ENCODE assay signal across 26 cellular contexts in the genomic region with DNA sequence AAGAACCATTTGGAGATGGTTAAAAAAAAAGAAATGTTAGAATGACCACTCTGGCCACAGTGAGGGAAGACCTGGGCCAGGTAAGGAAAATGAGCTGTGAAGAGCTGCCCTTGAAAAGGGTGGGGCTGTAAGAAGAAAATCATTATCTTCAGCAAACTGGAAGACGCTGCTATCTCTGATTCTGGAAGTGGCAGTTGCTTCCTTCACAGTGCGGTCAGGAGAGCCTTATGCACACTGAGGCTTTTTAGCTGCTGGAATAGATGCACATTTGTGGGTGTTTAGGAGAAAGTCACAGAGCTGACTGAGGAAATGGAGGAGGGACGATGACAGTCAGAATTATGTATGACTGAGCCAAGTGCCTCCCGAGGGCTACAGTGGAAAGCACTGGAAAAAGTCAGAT.
"Had no signal": no experiment of that assay in that cellular context is flagged by ENCODE, and none has a peak within 500 bp of the region (broad histone marks: within the 10 kb centered on the region; RNA-seq: fewer than 3 reads in every experiment).

No MANE protein-coding gene starts in this region.

- ATAC-seq: gastrocnemius medialis; left colon; naive thymus-derived CD4-positive, alpha-beta T cell; stimulated activated naive CD8-positive, alpha-beta T cell treated with anti-CD3 and anti-CD28 coated beads, Interleukin-15, amount 100 ng/mL, for 72 hours had no signal

- DNase-seq: activated CD4-positive, alpha-beta memory T cell treated with anti-CD3 and anti-CD28 coated beads for 36 hours; activated CD4-positive, alpha-beta T cell treated with anti-CD3 and anti-CD28 coated beads, Interleukin-2, amount 10 ng/mL, durations not matched to agents 24 days and 14 days; activated CD4-positive, CD25-positive, alpha-beta regulatory T cell treated with anti-CD3 and anti-CD28 coated beads, Interleukin-2, amount 50 U/mL, for 72 hours; activated CD8-positive, alpha-beta memory T cell treated with anti-CD3 and anti-CD28 coated beads, Interleukin-2, amount 50 U/mL, for 4 hours; activated effector memory CD4-positive, alpha-beta T cell treated with anti-CD3 and anti-CD28 coated beads, Interleukin-2, amount 50 U/mL, for 16 hours; activated naive CD4-positive, alpha-beta T cell treated with anti-CD3 and anti-CD28 coated beads for 36 hours; activated naive CD8-positive, alpha-beta T cell treated with anti-CD3 and anti-CD28 coated beads, Interleukin-2, amount 10 ng/mL, durations not matched to agents 7 days and 5 days; activated T-cell treated with anti-CD3 and anti-CD28 coated beads, Interleukin-2, amount 50 U/mL, for 1 hour; brain microvascular endothelial cell; effector CD8-positive, alpha-beta T cell; gastrocnemius medialis; glutamatergic neuron; left colon; naive thymus-derived CD4-positive, alpha-beta T cell; ovary; stimulated activated CD4-positive, alpha-beta T cell treated with anti-CD3 and anti-CD28 coated beads, Interleukin-12 subunit alpha, Interleukin-12 subunit beta, amount 100 ng/mL, for 4 hours; stimulated activated CD4-positive, alpha-beta T cell treated with anti-CD3 and anti-CD28 coated beads, Interleukin-4, amount 100 ng/mL, for 1 hour; stimulated activated naive CD8-positive, alpha-beta T cell treated with anti-CD3 and anti-CD28 coated beads, Interleukin-15, amount 100 ng/mL, for 72 hours; T-helper 1 cell; tibial artery; upper lobe of right lung had no signal

- H3K79me2 ChIP-seq: hepatocyte had no signal

- H3K27ac ChIP-seq: brain microvascular endothelial cell, gastrocnemius medialis, hepatocyte, ovary, skin epidermis, tibial artery, upper lobe of right lung had no signal

- H3K27me3 ChIP-seq: brain microvascular endothelial cell, gastrocnemius medialis, hepatocyte, ovary, tibial artery, upper lobe of right lung had no signal

- H3K9me3 ChIP-seq: gastrocnemius medialis, ovary, tibial artery, upper lobe of right lung had no signal

- H3K4me1 ChIP-seq: gastrocnemius medialis, tibial artery, upper lobe of right lung had no signal

- H3K36me3 ChIP-seq: brain microvascular endothelial cell, gastrocnemius medialis, ovary, tibial artery, upper lobe of right lung had no signal

- H3K4me2 ChIP-seq: hepatocyte had no signal

- FAIRE-seq: astrocyte, endometrium, keratinocyte had no signal

- H3K4me3 ChIP-seq: gastrocnemius medialis, hepatocyte, ovary, skin epidermis, tibial artery, upper lobe of right lung had no signal

- H2AFZ ChIP-seq: hepatocyte had no signal
